Comparison of ENCODE assay signal across 8 cellular contexts in genomic region chr14:22822619-22823551, GRCh38. TPM values are rescaled to one million over a fixed set of nuclear protein-coding genes. Genes with fewer than 3 reads are reported as not detected.
DNase-seq lines count a peak whose midpoint lies in the region; ATAC-seq and TF ChIP-seq lines count a peak whose summit lies in the region.

No MANE protein-coding gene starts in this region.

- H3K36me3 Mint-ChIP-seq in CD4-positive, alpha-beta memory T cell = no peaks in the 10 kb centered on the region

- no peaks in the 10 kb centered on the region for H3K9me3 ChIP-seq in CD4-positive, alpha-beta memory T cell (ENCODE audit: control insufficient read depth in 1 of 2, low read length in 2 of 2)
- no peaks in the 10 kb centered on the region for H3K9me3 ChIP-seq in colonic mucosa
- no peaks in the 10 kb centered on the region for H3K9me3 ChIP-seq in left lung

- H3K27me3 ChIP-seq in CD4-positive, alpha-beta memory T cell (ENCODE audit: insufficient read depth, low read length) = no peaks in the 10 kb centered on the region
- no peaks in the 10 kb centered on the region for H3K27me3 ChIP-seq in colonic mucosa
- no peaks in the 10 kb centered on the region for H3K27me3 ChIP-seq in left lung

- TF ChIP-seq CTCF in LNCAP (IDR thresholded peaks at IDR 0.05) (peak; percentile 53), colonic mucosa (IDR thresholded peaks at IDR 0.05) (peak; percentile 81), left lung (IDR thresholded peaks at IDR 0.05) (peak; percentile 73 to 86)

- CTCF ChIA-PET in CD4-positive, alpha-beta memory T cell (lab: Charles Lee; ENCODE audit: partially characterized antibody) = interaction anchor here (0.6 to 13.9 kb wide), 38 partner anchors 8 to 266 kb away, joined by 3 to 403 read pairs (median 6); partner anchors contain the start of genes AJUBA, CDH24, DAD1 and LRP10

- ATAC-seq in GM19397 (IDR thresholded peaks at IDR 0.05; ENCODE audit: unreplicated experiment) (peak; percentile 39), left lung (peak; percentile 75)

- intact Hi-C loops in CD4-positive, alpha-beta memory T cell (cut with micrococcal nuclease) = loop anchor here (1.0 to 5.0 kb wide), 4 partner anchors 30 to 234 kb away; partner anchors contain the start of gene CDH24
- intact Hi-C loops in colonic mucosa (cut with DNase I) (loop anchor here (2.0 kb wide), 1 partner anchor 30 kb away; no protein-coding TSS in a partner anchor), left lung (cut with DNase I) (loop anchor here in 1 of 2 donors (5.0 kb wide), 1 partner anchor 34 kb away; no protein-coding TSS in a partner anchor)

- POLR2A ChIA-PET in CD4-positive, alpha-beta memory T cell (lab: Charles Lee; ENCODE audit: partially characterized antibody) = interaction anchor here (0.5 to 2.5 kb wide), 15 partner anchors 12 to 477 kb away, joined by 3 to 15 read pairs (median 6); partner anchors contain the start of genes DAD1, LRP10, OXA1L and RBM23

- H3K4me1 Mint-ChIP-seq in CD4-positive, alpha-beta memory T cell = peaks cover 6 to 22% (median 12%) of the 10 kb centered on the region in 4 donors

- no peaks in the 10 kb centered on the region for H3K36me3 ChIP-seq in CD4-positive, alpha-beta memory T cell (ENCODE audit: insufficient read depth, low read length)
- H3K36me3 ChIP-seq in colonic mucosa (no peaks in the 10 kb centered on the region), left lung (no peaks in the 10 kb centered on the region)

- no peaks in the 10 kb centered on the region for H3K9me3 Mint-ChIP-seq in CD4-positive, alpha-beta memory T cell

- H3K9ac ChIP-seq in colonic mucosa (ENCODE audit: low read depth in 2 of 2, low read length in 2 of 2) = peak overlapping the region in 1 of 2 donors; percentile 61

- peaks cover 7% of the 10 kb centered on the region for H3K4me1 ChIP-seq in CD4-positive, alpha-beta memory T cell (ENCODE audit: insufficient read depth, low read length)
- H3K4me1 ChIP-seq in colonic mucosa (no peaks in the 10 kb centered on the region), left lung (peaks cover 15 to 57% of the 10 kb centered on the region in 2 donors)

- peak overlapping the region; percentile 6 for H3K27ac ChIP-seq in CD4-positive, alpha-beta memory T cell (ENCODE audit: low read depth, low read length)
- H3K27ac ChIP-seq in colonic mucosa = peak overlapping the region; percentile 7
- peak overlapping the region; percentile 33 to 80 for H3K27ac ChIP-seq in left lung

- peak overlapping the region in 1 of 2 donors; percentile 27 for H3K4me3 ChIP-seq in CD4-positive, alpha-beta memory T cell (ENCODE audit: low read length in 2 of 2)
- H3K4me3 ChIP-seq in colonic mucosa (peak overlapping the region; percentile 34), left lung (peak overlapping the region; percentile 6 to 51)

- DNase-seq in CD4-positive, alpha-beta memory T cell = peak; percentile 63 to 70 (median 66)
- DNase-seq in activated CD4-positive, alpha-beta T cell treated with anti-CD3 and anti-CD28 coated beads for 24 hours (ENCODE audit: low read depth in 2 of 2) = peak; percentile 47 to 61
- DNase-seq in colonic mucosa (peak; percentile 84), left lung (peak; percentile 81 to 90), NCI-H2081 treated with DMSO at 0.1 percent for 48 hours (lab: John Stamatoyannopoulos, UW) (no peak)
- peak; percentile 73 for DNase-seq in stimulated activated CD4-positive, alpha-beta T cell treated with anti-CD3 and anti-CD28 coated beads, Interleukin-4, amount 100 ng/mL, for 1 hour

- peak overlapping the region; percentile 20 to 77 (median 66) for H3K4me3 Mint-ChIP-seq in CD4-positive, alpha-beta memory T cell

- H3K27ac Mint-ChIP-seq in CD4-positive, alpha-beta memory T cell = peak overlapping the region in 3 of 7 donors; percentile 19 to 48 (median 43)

- H3K27me3 Mint-ChIP-seq in CD4-positive, alpha-beta memory T cell = peaks cover 6 to 16% of the 10 kb centered on the region in 2 donors

RNA-seq across cellular contexts. Expression of gene MRPL52, which starts 6.8 kb away (rescaled TPM):
- 10 to 100 TPM; 58.0 to 68.3 TPM for total RNA-seq in CD4-positive, alpha-beta memory T cell
- 100 to 1,000 TPM in 1 of 2 donors, 10 to 100 TPM in 1; 97.4 to 164 TPM for polyA plus RNA-seq in CD4-positive, alpha-beta memory T cell
- total RNA-seq in colonic mucosa (100 to 1,000 TPM in 1 of 2 donors, 10 to 100 TPM in 1; 79.1 to 156 TPM), left lung (10 to 100 TPM; 72.3 to 84.7 TPM)

RNA-seq across cellular contexts. Expression of gene SLC7A7, which starts 7.7 kb away (rescaled TPM):
- 1 to 10 TPM in 1 of 2 experiments, under 1 TPM in 1; 0.70 to 1.5 TPM for total RNA-seq in CD4-positive, alpha-beta memory T cell
- under 1 TPM; 0.21 to 0.75 TPM for polyA plus RNA-seq in CD4-positive, alpha-beta memory T cell
- total RNA-seq in colonic mucosa = 1 to 10 TPM; 2.7 to 7.0 TPM
- 10 to 100 TPM; 41.2 to 67.6 TPM for total RNA-seq in left lung

RNA-seq across cellular contexts. Expression of gene MMP14, which starts 13.5 kb away (rescaled TPM):
- 1 to 10 TPM; 3.0 to 3.8 TPM for total RNA-seq in CD4-positive, alpha-beta memory T cell
- not detected for polyA plus RNA-seq in CD4-positive, alpha-beta memory T cell
- total RNA-seq in colonic mucosa = 10 to 100 TPM; 59.1 to 82.8 TPM
- 100 to 1,000 TPM; 201 to 225 TPM for total RNA-seq in left lung

RNA-seq across cellular contexts. Expression of gene LRP10, which starts 48.7 kb away (rescaled TPM):
- total RNA-seq in CD4-positive, alpha-beta memory T cell = 10 to 100 TPM; 93.1 to 98.1 TPM
- 100 to 1,000 TPM in 1 of 2 donors, 10 to 100 TPM in 1; 92.0 to 118 TPM for polyA plus RNA-seq in CD4-positive, alpha-beta memory T cell
- total RNA-seq in colonic mucosa = 100 to 1,000 TPM; 204 to 222 TPM
- 100 to 1,000 TPM; 141 to 147 TPM for total RNA-seq in left lung

RNA-seq across cellular contexts. Expression of gene OXA1L, which starts 56.4 kb away (rescaled TPM):
- total RNA-seq in CD4-positive, alpha-beta memory T cell = 100 to 1,000 TPM; 129 to 137 TPM
- polyA plus RNA-seq in CD4-positive, alpha-beta memory T cell = 10 to 100 TPM; 54.6 to 66.1 TPM
- total RNA-seq in colonic mucosa = 100 to 1,000 TPM; 110 to 115 TPM
- 10 to 100 TPM; 92.5 to 95.6 TPM for total RNA-seq in left lung

Comparison
In these comparisons a context has a peak if more than half of its experiments do, and no peak if none do; other contexts are left out.
1. H3K27ac ChIP-seq: peak in every context shown above with its lines; median percentile 56 in left lung; 7 in colonic mucosa; 6 in CD4-positive, alpha-beta memory T cell.
2. RNA of gene SLC7A7, which starts 7.7 kb away (total RNA-seq): 41.2 to 67.6 TPM in left lung; 2.7 to 7.0 TPM in colonic mucosa and 0.70 to 1.5 TPM in CD4-positive, alpha-beta memory T cell; every median in the first group is over 4 times any median in the second.
3. RNA of gene MMP14, which starts 13.5 kb away (total RNA-seq): 201 to 225 TPM in left lung and 59.1 to 82.8 TPM in colonic mucosa; 3.0 to 3.8 TPM in CD4-positive, alpha-beta memory T cell; every median in the first group is over 10 times any median in the second.
4. Peak in every context shown above with its lines, with median percentiles within 50 percentile points of each other: CTCF ChIP-seq.